In genomic region chr11:23079382-23079813, GRCh38 we compare ENCODE assay signal across 10 cellular contexts.
A peak's percentile ranks its signal among the peaks of the same experiment; 100 is the strongest.
DNase-seq lines count a peak whose midpoint lies in the region; ATAC-seq lines count a peak whose summit lies in the region.
"Had no signal": no experiment of that assay in that cellular context is flagged by ENCODE, and none has a peak within 500 bp of the region (broad histone marks: within the 10 kb centered on the region; RNA-seq: fewer than 3 reads in every experiment).

No MANE protein-coding gene starts in this region.

- H3K36me3 ChIP-seq in mesendoderm (ENCODE audit: control insufficient read depth, insufficient read depth, low read length) = no peaks in the 10 kb centered on the region

- no peak overlapping the region for H3K23ac ChIP-seq in mesendoderm (ENCODE audit: low read length)

- H2BK5ac ChIP-seq in mesendoderm (ENCODE audit: low read length) = no peak overlapping the region

- H3K4me1 ChIP-seq in mesendoderm (ENCODE audit: control insufficient read depth, low read depth, low read length) = no peaks in the 10 kb centered on the region

- no peak overlapping the region for H3K27ac Mint-ChIP-seq in stimulated activated naive CD8-positive, alpha-beta T cell treated with anti-CD3 and anti-CD28 coated beads, Interleukin-15, amount 100 ng/mL, for 72 hours

- H3K4me3 Mint-ChIP-seq in stimulated activated naive CD8-positive, alpha-beta T cell treated with anti-CD3 and anti-CD28 coated beads, Interleukin-15, amount 100 ng/mL, for 72 hours = no peak overlapping the region

- H3K9ac ChIP-seq in mesendoderm (ENCODE audit: low read length) = no peak overlapping the region

- H2BK120ac ChIP-seq in mesendoderm (ENCODE audit: low read depth, low read length) = no peak overlapping the region

- H3K9me3 Mint-ChIP-seq in stimulated activated naive CD8-positive, alpha-beta T cell treated with anti-CD3 and anti-CD28 coated beads, Interleukin-15, amount 100 ng/mL, for 72 hours = no peaks in the 10 kb centered on the region

- H3K79me2 ChIP-seq in mesendoderm (ENCODE audit: control insufficient read depth, insufficient read depth, low read length) = no peaks in the 10 kb centered on the region

- H3K27ac ChIP-seq in mesendoderm (ENCODE audit: low read depth, low read length) = no peak overlapping the region

- H2AK5ac ChIP-seq in mesendoderm (ENCODE audit: low read length) = no peak overlapping the region

- ATAC-seq in GM18907 (IDR thresholded peaks at IDR 0.05; ENCODE audit: unreplicated experiment) (peak; percentile 88), HG02571 (IDR thresholded peaks at IDR 0.05; ENCODE audit: unreplicated experiment) (peak; percentile 78), HG03521 (IDR thresholded peaks at IDR 0.05; ENCODE audit: unreplicated experiment) (peak; percentile 60)
- no peak for ATAC-seq in stimulated activated naive CD8-positive, alpha-beta T cell treated with anti-CD3 and anti-CD28 coated beads, Interleukin-15, amount 100 ng/mL, for 72 hours

- WGBS in mesendoderm (ENCODE audit: extremely low coverage, insufficient coverage, low lambda C conversion rate) = no CpG with 5 or more reads among the region's 3 CpGs

- H3K4me2 ChIP-seq in mesendoderm (ENCODE audit: low read length) = no peak overlapping the region

- H3K4ac ChIP-seq in mesendoderm (ENCODE audit: low read depth, low read length) = no peak overlapping the region

- H3K4me1 Mint-ChIP-seq in stimulated activated naive CD8-positive, alpha-beta T cell treated with anti-CD3 and anti-CD28 coated beads, Interleukin-15, amount 100 ng/mL, for 72 hours = no peaks in the 10 kb centered on the region

- H4K5ac ChIP-seq in mesendoderm (ENCODE audit: low read length) = no peak overlapping the region

- no peaks in the 10 kb centered on the region for H3K27me3 Mint-ChIP-seq in stimulated activated naive CD8-positive, alpha-beta T cell treated with anti-CD3 and anti-CD28 coated beads, Interleukin-15, amount 100 ng/mL, for 72 hours

- no peak overlapping the region for H2BK15ac ChIP-seq in mesendoderm (replicated peaks; ENCODE audit: low read depth)

- H3K79me1 ChIP-seq in mesendoderm (ENCODE audit: low read length) = no peaks in the 10 kb centered on the region

- no peak overlapping the region for H3K4me3 ChIP-seq in mesendoderm (ENCODE audit: low read length)

- H3K18ac ChIP-seq in mesendoderm (ENCODE audit: low read length) = no peak overlapping the region

- no peaks in the 10 kb centered on the region for H3K27me3 ChIP-seq in mesendoderm (ENCODE audit: insufficient read depth, low read length, poor library complexity)

- peak; percentile 27 for DNase-seq in mesendoderm
- no peak for DNase-seq in NCI-H1436 treated with DMSO at 0.1 percent for 48 hours (lab: John Stamatoyannopoulos, UW)
- no peak for DNase-seq in pons (ENCODE audit: low spot score)
- no peak for DNase-seq in activated T-cell treated with anti-CD3 and anti-CD28 coated beads, Interleukin-2, amount 50 U/mL, for 1 hour
- DNase-seq in stimulated activated naive CD8-positive, alpha-beta T cell treated with anti-CD3 and anti-CD28 coated beads, Interleukin-15, amount 100 ng/mL, for 72 hours = no peak
- DNase-seq: activated CD4-positive, alpha-beta T cell treated with anti-CD3 and anti-CD28 coated beads, Interleukin-2, amount 50 U/mL, for 48 hours; GDM1 had no signal

- H4K8ac ChIP-seq in mesendoderm (ENCODE audit: low read depth, low read length) = no peak overlapping the region

- no peak overlapping the region for H3K56ac ChIP-seq in mesendoderm (ENCODE audit: low read length)
